ENCODE assay signal across 11 cellular contexts in the genomic region with DNA sequence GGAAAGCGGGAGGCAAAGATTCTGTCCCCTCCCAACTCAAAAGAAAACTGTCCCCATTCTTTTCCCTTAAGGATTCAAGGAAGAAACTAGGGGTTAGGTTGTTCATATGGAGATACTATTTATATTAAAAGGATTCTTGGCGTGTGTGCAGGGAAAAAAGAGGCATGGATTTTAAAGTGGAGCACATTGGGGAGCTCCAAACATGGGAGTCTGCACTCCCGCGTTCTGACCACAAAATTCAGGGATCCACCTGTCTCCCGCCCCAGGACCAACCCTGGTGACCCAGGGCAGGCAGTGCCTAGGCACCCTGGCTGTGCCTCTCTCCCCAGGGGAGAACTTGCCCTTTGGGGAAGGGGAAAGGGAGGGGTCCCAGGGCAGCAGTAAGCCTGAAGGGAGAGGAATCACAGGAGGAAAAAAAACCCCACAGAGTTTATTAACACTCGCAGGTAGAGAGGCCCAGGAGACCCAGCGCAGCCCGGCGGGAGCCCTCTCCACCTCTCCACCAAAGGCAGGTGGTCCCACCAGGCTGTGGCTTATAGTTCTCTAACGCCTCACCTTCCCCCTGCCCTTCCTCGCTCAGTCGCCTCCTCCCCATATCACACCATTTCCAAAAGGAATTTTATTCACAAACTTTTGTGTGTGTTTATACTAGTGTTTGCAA. TPM values are rescaled to one million over a fixed set of nuclear protein-coding genes. Genes with fewer than 3 reads are reported as not detected.
A peak's percentile ranks its signal among the peaks of the same experiment; 100 is the strongest.
DNase-seq lines count a peak whose midpoint lies in the region; ATAC-seq and TF ChIP-seq lines count a peak whose summit lies in the region.
"Had no signal": no experiment of that assay in that cellular context is flagged by ENCODE, and none has a peak within 500 bp of the region (broad histone marks: within the 10 kb centered on the region; RNA-seq: fewer than 3 reads in every experiment).

No MANE protein-coding gene starts in this region.

- no peak for ATAC-seq in GM18861 (IDR thresholded peaks at IDR 0.05; ENCODE audit: unreplicated experiment)
- ATAC-seq in GM19467 (IDR thresholded peaks at IDR 0.05; ENCODE audit: unreplicated experiment), result no peak
- ATAC-seq in GM18517 (IDR thresholded peaks at IDR 0.05; ENCODE audit: unreplicated experiment), result no peak

- no peaks in the 10 kb centered on the region; the same call in 1 of the 2 replicates for H3K9me3 ChIP-seq in HAP-1

- peak overlapping the region; percentile 91 for H3K27ac Mint-ChIP-seq in mesothelial cell of epicardium

- H3K36me3 Mint-ChIP-seq in mesothelial cell of epicardium, result no peaks in the 10 kb centered on the region

- in situ Hi-C loops in HAP-1 (cut with MboI; ENCODE audit: low sequenced_read_pairs) (no loop called here), brain microvascular endothelial cell (cut with HindIII; ENCODE audit: low pct_ligation_motif_present, low sequenced_read_pairs) (no loop called here)

- no peak overlapping the region for H2AFZ ChIP-seq in ACC112 (ENCODE audit: low read length, unreplicated experiment)

- H3K27me3 ChIP-seq in ACC112 (ENCODE audit: insufficient read depth, low read length) (no peaks in the 10 kb centered on the region), HAP-1 (ENCODE audit: low read depth) (no peaks in the 10 kb centered on the region), brain microvascular endothelial cell (replicated peaks) (no peaks in the 10 kb centered on the region)

- H3K4me3 Mint-ChIP-seq in mesothelial cell of epicardium, result peak overlapping the region; percentile 89

- DNase-seq in HAP-1 (ENCODE audit: low spot score in 2 of 2), result peak in 1 of 2 experiments; percentile 24
- no peak for DNase-seq in brain microvascular endothelial cell
- no peak for DNase-seq in mesothelial cell of epicardium (ENCODE audit: low spot score in 2 of 2, unreplicated experiment in 2 of 2)
- DNase-seq in DMS114 treated with DMSO at 0.1 percent for 48 hours (lab: John Stamatoyannopoulos, UW; ENCODE audit: unreplicated experiment), result no peak
- DNase-seq: activated CD4-positive, CD25-positive, alpha-beta regulatory T cell treated with anti-CD3 and anti-CD28 coated beads, Interleukin-2, amount 50 U/mL, for 72 hours; GDM1; NCI-H2227 treated with DMSO at 0.1 percent for 48 hours had no signal

- H3K4me1 ChIP-seq in ACC112 (ENCODE audit: control insufficient read depth, insufficient read depth, low read length, unreplicated experiment), result peaks cover 38% of the 10 kb centered on the region
- H3K4me1 ChIP-seq in HAP-1, result peaks cover 21% of the 10 kb centered on the region

- H3K27ac ChIP-seq in ACC112 (ENCODE audit: low read depth, low read length) (peak overlapping the region; percentile 75; the same call in 1 of the 2 replicates), brain microvascular endothelial cell (no peak overlapping the region)

- no peak for TF ChIP-seq CTCF in brain microvascular endothelial cell (IDR thresholded peaks at IDR 0.05; ENCODE audit: low read depth, low read length, missing control alignments)
- no peak for TF ChIP-seq CTCF in mesothelial cell of epicardium (IDR thresholded peaks at IDR 0.05; ENCODE audit: unreplicated experiment)

- no peaks in the 10 kb centered on the region for H3K9me3 Mint-ChIP-seq in mesothelial cell of epicardium

- peaks cover 61% of the 10 kb centered on the region for H3K4me1 Mint-ChIP-seq in mesothelial cell of epicardium

- H3K4me3 ChIP-seq in ACC112 (ENCODE audit: low read depth, low read length), result peak overlapping the region; percentile 97
- peak overlapping the region; percentile 57 for H3K4me3 ChIP-seq in HAP-1
- H3K4me3 ChIP-seq in brain microvascular endothelial cell (ENCODE audit: low read depth, low read length), result peak overlapping the region; percentile 84

- peaks cover 2% of the 10 kb centered on the region for H3K27me3 Mint-ChIP-seq in mesothelial cell of epicardium (ENCODE audit: low read depth)

- H3K79me2 ChIP-seq in ACC112 (ENCODE audit: control insufficient read depth, insufficient read depth, low read length, unreplicated experiment), result peaks cover 65% of the 10 kb centered on the region

- H3K36me3 ChIP-seq in ACC112 (ENCODE audit: insufficient read depth, low read length) (no peaks in the 10 kb centered on the region; the same call in 1 of the 2 replicates), HAP-1 (replicated peaks) (no peaks in the 10 kb centered on the region), brain microvascular endothelial cell (replicated peaks) (no peaks in the 10 kb centered on the region)

RNA-seq across cellular contexts. Expression of a gene that starts 2.2 kb away (rescaled TPM):
- 47.0 to 52.6 TPM (median 52.1 TPM) in 3 replicates for total RNA-seq in mesothelial cell of epicardium

RNA-seq across cellular contexts. Expression of a gene that starts 3.8 kb away (rescaled TPM):
- 48.6 to 50.6 TPM (median 50.0 TPM) in 3 replicates for total RNA-seq in mesothelial cell of epicardium
